In genomic region chr7:149873074-149873967, GRCh38 we compare ENCODE assay signal across 1 cellular context.
TF ChIP-seq lines count a peak whose summit lies in the region.

No MANE protein-coding gene starts in this region.

TF ChIP-seq in GM12878, 131 proteins besides CTCF, POLR2A, EP300 and RAD21 (continued from another document):
- TF ChIP-seq NKRF (conservative IDR thresholded peaks at IDR 0.05) (peak; percentile 62), NFXL1 (IDR thresholded peaks at IDR 0.05; ENCODE audit: borderline replicate concordance) (peak; percentile 49; the same call in 1 of the 2 replicates), NRF1 (conservative IDR thresholded peaks at IDR 0.05; ENCODE audit: low read depth, low read length) (peak; percentile 99), SMC3 (IDR thresholded peaks at IDR 0.05; ENCODE audit: borderline replicate concordance, low read length) (no peak), GATAD2B (conservative IDR thresholded peaks at IDR 0.05; ENCODE audit: low read depth) (no peak; the same call in none of the 2 replicates), FOXK2 (IDR thresholded peaks at IDR 0.05) (peak; percentile 37; the same call in 1 of the 2 replicates), NR2C1 (IDR thresholded peaks at IDR 0.05) (no peak), HDAC6 (IDR thresholded peaks at IDR 0.05; ENCODE audit: unreplicated experiment) (no peak), PBX3 (IDR thresholded peaks at IDR 0.05; ENCODE audit: insufficient replicate concordance, low read depth, low read length) (peak; percentile 94), USF1 (IDR thresholded peaks at IDR 0.05; ENCODE audit: borderline replicate concordance, extremely low read length, insufficient read depth, low read depth, low read length) (no peak), RB1 (IDR thresholded peaks at IDR 0.05; ENCODE audit: borderline replicate concordance) (0 out of 2 replicates have a peak, but pooled peaks have one; percentile 27), FOS (IDR thresholded peaks at IDR 0.05; ENCODE audit: borderline replicate concordance, extremely low read depth, insufficient read length) (no peak), LARP7 (IDR thresholded peaks at IDR 0.05) (peak; percentile 70), SUPT20H (IDR thresholded peaks at IDR 0.05; ENCODE audit: borderline replicate concordance, control insufficient read depth, low read depth, low read length) (no peak), CREB1 (IDR thresholded peaks at IDR 0.05; ENCODE audit: low read depth) (0 out of 2 replicates have a peak, but pooled peaks have one; percentile 39), ZNF217 (IDR thresholded peaks at IDR 0.05) (0 out of 2 replicates have a peak, but pooled peaks have one; percentile 58), CHD2 (IDR thresholded peaks at IDR 0.05; ENCODE audit: borderline replicate concordance, low read depth, low read length) (0 out of 2 replicates have a peak, but pooled peaks have one; percentile 11), ZSCAN29 (IDR thresholded peaks at IDR 0.05) (peak; percentile 54; the same call in 1 of the 2 replicates), MTA3 (IDR thresholded peaks at IDR 0.05; ENCODE audit: borderline replicate concordance, low read length) (no peak), KLF5 (IDR thresholded peaks at IDR 0.05; ENCODE audit: partially characterized antibody) (peak; percentile 39), BRCA1 (IDR thresholded peaks at IDR 0.05; ENCODE audit: low read depth, low read length) (no peak), CBX3 (IDR thresholded peaks at IDR 0.05; ENCODE audit: borderline replicate concordance, low read depth) (no peak), TCF3 (IDR thresholded peaks at IDR 0.05; ENCODE audit: borderline replicate concordance, insufficient read depth, low read depth, low read length) (no peak), EZH2 (IDR thresholded peaks at IDR 0.05; ENCODE audit: borderline replicate concordance, control insufficient read depth, low read depth, low read length) (no peak), ETV6 (conservative IDR thresholded peaks at IDR 0.05 in 1 of 2, IDR thresholded peaks at IDR 0.05 in 1 of 2; ENCODE audit: borderline replicate concordance in 1 of 2, low read depth in 1 of 2) (no peak), DPF2 (IDR thresholded peaks at IDR 0.05) (peak; percentile 78; the same call in 1 of the 2 replicates), IKZF1 (conservative IDR thresholded peaks at IDR 0.05) (peak; percentile 100), BHLHE40 (IDR thresholded peaks at IDR 0.05; ENCODE audit: borderline replicate concordance in 1 of 2, low read depth in 2 of 2, low read length in 1 of 2) (peak in 1 of 2 experiments; percentile 8; a peak in 1 of 4 replicates), STAT1 (conservative IDR thresholded peaks at IDR 0.05) (0 out of 2 replicates have a peak, but pooled peaks have one; percentile 65)
- TF ChIP-seq, protein P1, sequence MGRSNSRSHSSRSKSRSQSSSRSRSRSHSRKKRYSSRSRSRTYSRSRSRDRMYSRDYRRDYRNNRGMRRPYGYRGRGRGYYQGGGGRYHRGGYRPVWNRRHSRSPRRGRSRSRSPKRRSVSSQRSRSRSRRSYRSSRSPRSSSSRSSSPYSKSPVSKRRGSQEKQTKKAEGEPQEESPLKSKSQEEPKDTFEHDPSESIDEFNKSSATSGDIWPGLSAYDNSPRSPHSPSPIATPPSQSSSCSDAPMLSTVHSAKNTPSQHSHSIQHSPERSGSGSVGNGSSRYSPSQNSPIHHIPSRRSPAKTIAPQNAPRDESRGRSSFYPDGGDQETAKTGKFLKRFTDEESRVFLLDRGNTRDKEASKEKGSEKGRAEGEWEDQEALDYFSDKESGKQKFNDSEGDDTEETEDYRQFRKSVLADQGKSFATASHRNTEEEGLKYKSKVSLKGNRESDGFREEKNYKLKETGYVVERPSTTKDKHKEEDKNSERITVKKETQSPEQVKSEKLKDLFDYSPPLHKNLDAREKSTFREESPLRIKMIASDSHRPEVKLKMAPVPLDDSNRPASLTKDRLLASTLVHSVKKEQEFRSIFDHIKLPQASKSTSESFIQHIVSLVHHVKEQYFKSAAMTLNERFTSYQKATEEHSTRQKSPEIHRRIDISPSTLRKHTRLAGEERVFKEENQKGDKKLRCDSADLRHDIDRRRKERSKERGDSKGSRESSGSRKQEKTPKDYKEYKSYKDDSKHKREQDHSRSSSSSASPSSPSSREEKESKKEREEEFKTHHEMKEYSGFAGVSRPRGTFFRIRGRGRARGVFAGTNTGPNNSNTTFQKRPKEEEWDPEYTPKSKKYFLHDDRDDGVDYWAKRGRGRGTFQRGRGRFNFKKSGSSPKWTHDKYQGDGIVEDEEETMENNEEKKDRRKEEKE (IDR thresholded peaks at IDR 0.05): 0 out of 2 replicates have a peak, but pooled peaks have one; percentile 24
- TF ChIP-seq, protein P2, sequence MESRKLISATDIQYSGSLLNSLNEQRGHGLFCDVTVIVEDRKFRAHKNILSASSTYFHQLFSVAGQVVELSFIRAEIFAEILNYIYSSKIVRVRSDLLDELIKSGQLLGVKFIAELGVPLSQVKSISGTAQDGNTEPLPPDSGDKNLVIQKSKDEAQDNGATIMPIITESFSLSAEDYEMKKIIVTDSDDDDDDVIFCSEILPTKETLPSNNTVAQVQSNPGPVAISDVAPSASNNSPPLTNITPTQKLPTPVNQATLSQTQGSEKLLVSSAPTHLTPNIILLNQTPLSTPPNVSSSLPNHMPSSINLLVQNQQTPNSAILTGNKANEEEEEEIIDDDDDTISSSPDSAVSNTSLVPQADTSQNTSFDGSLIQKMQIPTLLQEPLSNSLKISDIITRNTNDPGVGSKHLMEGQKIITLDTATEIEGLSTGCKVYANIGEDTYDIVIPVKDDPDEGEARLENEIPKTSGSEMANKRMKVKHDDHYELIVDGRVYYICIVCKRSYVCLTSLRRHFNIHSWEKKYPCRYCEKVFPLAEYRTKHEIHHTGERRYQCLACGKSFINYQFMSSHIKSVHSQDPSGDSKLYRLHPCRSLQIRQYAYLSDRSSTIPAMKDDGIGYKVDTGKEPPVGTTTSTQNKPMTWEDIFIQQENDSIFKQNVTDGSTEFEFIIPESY (IDR thresholded peaks at IDR 0.05): no peak
- TF ChIP-seq, protein P3, sequence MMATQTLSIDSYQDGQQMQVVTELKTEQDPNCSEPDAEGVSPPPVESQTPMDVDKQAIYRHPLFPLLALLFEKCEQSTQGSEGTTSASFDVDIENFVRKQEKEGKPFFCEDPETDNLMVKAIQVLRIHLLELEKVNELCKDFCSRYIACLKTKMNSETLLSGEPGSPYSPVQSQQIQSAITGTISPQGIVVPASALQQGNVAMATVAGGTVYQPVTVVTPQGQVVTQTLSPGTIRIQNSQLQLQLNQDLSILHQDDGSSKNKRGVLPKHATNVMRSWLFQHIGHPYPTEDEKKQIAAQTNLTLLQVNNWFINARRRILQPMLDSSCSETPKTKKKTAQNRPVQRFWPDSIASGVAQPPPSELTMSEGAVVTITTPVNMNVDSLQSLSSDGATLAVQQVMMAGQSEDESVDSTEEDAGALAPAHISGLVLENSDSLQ (IDR thresholded peaks at IDR 0.05): peak; percentile 98
- TF ChIP-seq, protein P4, sequence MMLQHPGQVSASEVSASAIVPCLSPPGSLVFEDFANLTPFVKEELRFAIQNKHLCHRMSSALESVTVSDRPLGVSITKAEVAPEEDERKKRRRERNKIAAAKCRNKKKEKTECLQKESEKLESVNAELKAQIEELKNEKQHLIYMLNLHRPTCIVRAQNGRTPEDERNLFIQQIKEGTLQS (IDR thresholded peaks at IDR 0.05; ENCODE audit: borderline replicate concordance, extremely low read depth, low read depth, low read length): no peak
